ENCODE assay signal across 8 cellular contexts in genomic region chr7:143486231-143486630, GRCh38. TPM values are rescaled to one million over a fixed set of nuclear protein-coding genes. Genes with fewer than 3 reads are reported as not detected.
"Had no signal": no experiment of that assay in that cellular context is flagged by ENCODE, and none has a peak within 500 bp of the region (broad histone marks: within the 10 kb centered on the region; RNA-seq: fewer than 3 reads in every experiment).

No MANE protein-coding gene starts in this region.

RNA-seq across cellular contexts. Expression of gene TAS2R41, which starts 8.6 kb away (rescaled TPM):
- total RNA-seq: HepG2, HT1080, IMR-90, LHCN-M2, MCF 10A, NCI-H460, Right ventricle myocardium superior, SJSA1 had no signal
- polyA plus RNA-seq: HepG2, IMR-90 had no signal

RNA-seq across cellular contexts. Expression of gene TAS2R60, which starts 43.0 kb away (rescaled TPM):
- total RNA-seq: HepG2, HT1080, IMR-90, LHCN-M2, MCF 10A, NCI-H460, Right ventricle myocardium superior, SJSA1 had no signal
- polyA plus RNA-seq: HepG2, IMR-90 had no signal
